In genomic region chr22:37243402-37244113, GRCh38 we compare ENCODE assay signal across 8 cellular contexts. TPM values are rescaled to one million over a fixed set of nuclear protein-coding genes. Genes with fewer than 3 reads are reported as not detected.
A peak's percentile ranks its signal among the peaks of the same experiment; 100 is the strongest.
DNase-seq lines count a peak whose midpoint lies in the region; ATAC-seq lines count a peak whose summit lies in the region.

No MANE protein-coding gene starts in this region.

- peaks cover 55 to 66% (median 57%) of the 10 kb centered on the region in 3 donors for H3K4me1 Mint-ChIP-seq in CD8-positive, alpha-beta memory T cell

- H3K27ac ChIP-seq in CD8-positive, alpha-beta memory T cell (ENCODE audit: low read depth, low read length), result peak overlapping the region; percentile 91
- H3K27ac ChIP-seq in mesodermal cell (ENCODE audit: low read depth, low read length, severe bottlenecking), result peak overlapping the region; percentile 23

- peak; percentile 17 for ATAC-seq in HG02642 (IDR thresholded peaks at IDR 0.05; ENCODE audit: poor library complexity, unreplicated experiment)
- peak in 1 of 2 donors; percentile 1 for ATAC-seq in activated naive CD4-positive, alpha-beta T cell treated with anti-CD3 and anti-CD28 coated beads, Interleukin-2, amount 50 U/mL, for 72 hours
- ATAC-seq in HG03378 (IDR thresholded peaks at IDR 0.05; ENCODE audit: unreplicated experiment), result no peak

- H3K27me3 Mint-ChIP-seq in CD8-positive, alpha-beta memory T cell, result no peaks in the 10 kb centered on the region

- peaks cover 23% of the 10 kb centered on the region for H3K36me3 ChIP-seq in CD8-positive, alpha-beta memory T cell (ENCODE audit: insufficient read depth, low read length)
- H3K36me3 ChIP-seq in mesodermal cell (ENCODE audit: control insufficient read depth, insufficient read depth, low read length), result no peaks in the 10 kb centered on the region

- CTCF ChIA-PET in CD8-positive, alpha-beta memory T cell (lab: Charles Lee), result interaction anchor here (0.9 to 13.1 kb wide), 16 partner anchors 9 to 319 kb away, joined by 3 to 233 read pairs (median 8); partner anchors contain the start of gene IL2RB

- peak overlapping the region; percentile 79 to 100 (median 98) for H3K27ac Mint-ChIP-seq in CD8-positive, alpha-beta memory T cell
- H3K27ac Mint-ChIP-seq in activated naive CD4-positive, alpha-beta T cell treated with anti-CD3 and anti-CD28 coated beads, Interleukin-2, amount 50 U/mL, for 72 hours, result peak overlapping the region; percentile 78 to 96

- H3K4me1 ChIP-seq in CD8-positive, alpha-beta memory T cell (ENCODE audit: insufficient read depth, low read length), result peaks cover 56% of the 10 kb centered on the region
- H3K4me1 ChIP-seq in mesodermal cell (ENCODE audit: control insufficient read depth, insufficient read depth, low read length, poor library complexity, severe bottlenecking), result peaks cover 33% of the 10 kb centered on the region

- in situ Hi-C loops in KBM-7 (cut with MboI; ENCODE audit: low pct_unique_long_range_greater_than_20kb, low sequenced_read_pairs), result no loop called here

- H3K4me3 ChIP-seq in CD8-positive, alpha-beta memory T cell (ENCODE audit: low read length), result peak overlapping the region; percentile 100
- H3K4me3 ChIP-seq in mesodermal cell (ENCODE audit: extremely low read depth, insufficient read depth, low read length, poor library complexity, severe bottlenecking), result peak overlapping the region; percentile 11

- H3K36me3 Mint-ChIP-seq in CD8-positive, alpha-beta memory T cell, result peaks cover 6 to 46% (median 8%) of the 10 kb centered on the region in 3 donors
- H3K36me3 Mint-ChIP-seq in activated naive CD4-positive, alpha-beta T cell treated with anti-CD3 and anti-CD28 coated beads, Interleukin-2, amount 50 U/mL, for 72 hours, result peaks cover 45 to 50% of the 10 kb centered on the region in 2 donors

- no peaks in the 10 kb centered on the region for H3K9me3 Mint-ChIP-seq in CD8-positive, alpha-beta memory T cell
- H3K9me3 Mint-ChIP-seq in activated naive CD4-positive, alpha-beta T cell treated with anti-CD3 and anti-CD28 coated beads, Interleukin-2, amount 50 U/mL, for 72 hours, result no peaks in the 10 kb centered on the region

- 89 to 95% methylated on average over 5 to 6 of the region's 12 CpGs for WGBS in mesodermal cell (ENCODE audit: insufficient coverage in 2 of 2), 2 experiments

- H3K9me3 ChIP-seq in CD8-positive, alpha-beta memory T cell (ENCODE audit: low read length), result no peaks in the 10 kb centered on the region
- no peaks in the 10 kb centered on the region for H3K9me3 ChIP-seq in mesodermal cell (ENCODE audit: control insufficient read depth, low read length)

- DNase-seq in CD8-positive, alpha-beta memory T cell, result peak in 1 of 5 donors; percentile 35
- peak in 1 of 2 donors; percentile 57 for DNase-seq in activated naive CD4-positive, alpha-beta T cell treated with anti-CD3 and anti-CD28 coated beads, Interleukin-2, amount 50 U/mL, for 72 hours (ENCODE audit: low spot score in 2 of 2)
- DNase-seq in KBM-7 (no peak), NCI-H226 (no peak), NCI-H2081 treated with DMSO at 0.1 percent for 48 hours (lab: John Stamatoyannopoulos, UW) (no peak)

- POLR2A ChIA-PET in CD8-positive, alpha-beta memory T cell (lab: Charles Lee), result interaction anchor here (0.8 to 9.1 kb wide), 9 partner anchors 13 to 121 kb away, joined by 3 to 115 read pairs (median 3); no protein-coding TSS in a partner anchor

- no peaks in the 10 kb centered on the region for H3K27me3 ChIP-seq in CD8-positive, alpha-beta memory T cell (ENCODE audit: insufficient read depth, low read length, poor library complexity, severe bottlenecking)

- H3K4me3 Mint-ChIP-seq in CD8-positive, alpha-beta memory T cell, result peak overlapping the region; percentile 88 to 98 (median 93)

RNA-seq across cellular contexts. Expression of gene RAC2, which starts 0.5 kb away (rescaled TPM):
- 100 to 1,000 TPM; 433 to 452 TPM for total RNA-seq in CD8-positive, alpha-beta memory T cell
- polyA plus RNA-seq in CD8-positive, alpha-beta memory T cell, result 1,206 TPM
- 100 to 1,000 TPM; 655 to 769 TPM for total RNA-seq in activated naive CD4-positive, alpha-beta T cell treated with anti-CD3 and anti-CD28 coated beads, Interleukin-2, amount 50 U/mL, for 72 hours
- 16.4 TPM for polyA plus RNA-seq in mesodermal cell (2013, experiment 1 of 2)
- 14.7 TPM for polyA plus RNA-seq in mesodermal cell (2013, experiment 2 of 2)

RNA-seq across cellular contexts. Expression of gene SSTR3, which starts 31.3 kb away (rescaled TPM):
- total RNA-seq in CD8-positive, alpha-beta memory T cell, result under 1 TPM; 0.24 to 0.62 TPM
- 0.59 TPM for polyA plus RNA-seq in CD8-positive, alpha-beta memory T cell
- 10 to 100 TPM in 1 of 2 donors, 1 to 10 TPM in 1; 5.2 to 28.1 TPM for total RNA-seq in activated naive CD4-positive, alpha-beta T cell treated with anti-CD3 and anti-CD28 coated beads, Interleukin-2, amount 50 U/mL, for 72 hours
- not detected for polyA plus RNA-seq in mesodermal cell (2013, experiment 1 of 2)
- 0.05 TPM for polyA plus RNA-seq in mesodermal cell (2013, experiment 2 of 2)

RNA-seq across cellular contexts. Expression of gene CYTH4, which starts 38.8 kb away (rescaled TPM):
- total RNA-seq in CD8-positive, alpha-beta memory T cell, result 10 to 100 TPM; 23.1 to 24.7 TPM
- 80.2 TPM for polyA plus RNA-seq in CD8-positive, alpha-beta memory T cell
- 10 to 100 TPM; 60.7 to 69.7 TPM for total RNA-seq in activated naive CD4-positive, alpha-beta T cell treated with anti-CD3 and anti-CD28 coated beads, Interleukin-2, amount 50 U/mL, for 72 hours
- not detected for polyA plus RNA-seq in mesodermal cell (2013, experiment 1 of 2)
- polyA plus RNA-seq in mesodermal cell (2013, experiment 2 of 2), result not detected

RNA-seq across cellular contexts. Expression of gene C1QTNF6, which starts 55.5 kb away (rescaled TPM):
- total RNA-seq in CD8-positive, alpha-beta memory T cell, result 1 to 10 TPM; 3.6 to 4.3 TPM
- polyA plus RNA-seq in CD8-positive, alpha-beta memory T cell, result 1.8 TPM
- total RNA-seq in activated naive CD4-positive, alpha-beta T cell treated with anti-CD3 and anti-CD28 coated beads, Interleukin-2, amount 50 U/mL, for 72 hours, result 10 to 100 TPM; 13.8 to 14.5 TPM
- polyA plus RNA-seq in mesodermal cell (2013, experiment 1 of 2), result 42.1 TPM
- 36.7 TPM for polyA plus RNA-seq in mesodermal cell (2013, experiment 2 of 2)
